8 cellular contexts compared by ENCODE assay signal in the genomic region with DNA sequence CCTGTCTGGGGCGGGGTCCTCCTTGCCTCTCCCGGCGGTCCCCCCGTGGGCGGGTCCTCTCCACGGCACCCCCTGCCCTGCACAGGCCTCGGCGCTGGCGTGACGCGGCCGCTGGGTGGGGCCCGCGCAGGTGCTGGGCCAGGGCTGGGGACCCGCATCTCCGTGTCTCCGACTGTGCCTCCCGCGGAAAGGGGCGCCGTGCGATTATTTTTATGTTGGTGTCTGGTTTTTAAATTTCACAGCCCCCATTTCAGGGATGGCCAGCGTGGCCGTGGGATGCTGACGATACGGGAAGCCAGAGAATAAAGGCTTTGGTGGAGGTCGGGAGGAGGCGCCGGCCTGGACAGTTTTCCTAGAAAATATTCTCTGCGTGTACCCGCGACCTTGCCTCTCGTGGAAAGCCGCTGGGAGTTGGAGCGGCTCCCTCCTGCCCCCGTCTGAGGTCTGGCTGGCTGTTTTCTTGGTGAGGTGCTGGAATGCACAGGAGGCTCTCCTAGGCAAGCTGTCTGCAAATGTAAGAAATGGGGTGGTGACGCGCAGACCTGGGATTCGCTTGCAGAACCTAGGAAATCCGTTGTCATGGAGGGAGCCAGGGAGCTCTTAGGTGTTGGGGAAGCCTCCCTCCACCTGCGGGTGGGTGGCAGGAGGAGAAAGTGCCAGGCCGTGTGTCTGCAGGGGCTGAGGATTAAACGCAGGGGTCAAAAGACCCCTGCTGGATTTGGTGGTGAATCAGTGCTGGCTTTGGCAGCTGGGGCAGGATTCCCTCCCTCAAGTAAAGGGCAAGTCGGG. TPM values are rescaled to one million over a fixed set of nuclear protein-coding genes. Genes with fewer than 3 reads are reported as not detected.
DNase-seq lines count a peak whose midpoint lies in the region; ATAC-seq and TF ChIP-seq lines count a peak whose summit lies in the region.

No MANE protein-coding gene starts in this region.

- ATAC-seq in memory B cell (ENCODE audit: low read depth) = no peak
- ATAC-seq in GM21526 (IDR thresholded peaks at IDR 0.05; ENCODE audit: low FRiP score, unreplicated experiment) = no peak
- no peak for ATAC-seq in HG03196 (IDR thresholded peaks at IDR 0.05; ENCODE audit: unreplicated experiment)

- intact Hi-C loops in dorsolateral prefrontal cortex (cut with DNase I) = no loop called here
- intact Hi-C loops in testis (cut with DNase I; ENCODE audit: low total_unique reads) = no loop called here

- H3K9me3 Mint-ChIP-seq in memory B cell = no peaks in the 10 kb centered on the region

- H3K4me3 ChIP-seq in dorsolateral prefrontal cortex (peak overlapping the region; percentile 42 to 78 (median 67)), testis (peak overlapping the region; percentile 48 to 50)

- H3K27ac Mint-ChIP-seq in memory B cell = no peak overlapping the region

- peak; percentile 11 for DNase-seq in activated CD4-positive, alpha-beta T cell treated with anti-CD3 and anti-CD28 coated beads for 48 hours
- DNase-seq in activated CD4-positive, alpha-beta T cell treated with anti-CD3 and anti-CD28 coated beads, Interleukin-2, amount 50 U/mL, for 48 hours = no peak
- DNase-seq in dorsolateral prefrontal cortex (peak in 8 of 10 donors; percentile 42 to 74 (median 62)), memory B cell (ENCODE audit: low spot score in 2 of 2) (no peak), testis (no peak)
- DNase-seq in activated CD8-positive, alpha-beta memory T cell treated with anti-CD3 and anti-CD28 coated beads, Interleukin-2, amount 50 U/mL, for 48 hours = no peak

- H3K4me3 Mint-ChIP-seq in memory B cell = peak overlapping the region; percentile 29

- TF ChIP-seq POLR2A in testis (IDR thresholded peaks at IDR 0.05) = no peak

- peaks cover 36% of the 10 kb centered on the region for H3K27me3 Mint-ChIP-seq in memory B cell

- no peaks in the 10 kb centered on the region for H3K9me3 ChIP-seq in testis

- peaks cover 4% of the 10 kb centered on the region for H3K4me1 Mint-ChIP-seq in memory B cell

- no peaks in the 10 kb centered on the region for H3K36me3 ChIP-seq in testis (ENCODE audit: low read depth, missing control alignments)

- H3K4me1 ChIP-seq in testis = peaks cover 8% of the 10 kb centered on the region

- peaks cover 1% of the 10 kb centered on the region for H3K36me3 Mint-ChIP-seq in memory B cell

- 7 to 13% methylated on average over 19 to 44 of the region's 44 CpGs for WGBS in testis, 2 donors

- peak overlapping the region in 57 of 59 donors; percentile 27 to 90 (median 77) for H3K27ac ChIP-seq in dorsolateral prefrontal cortex
- no peak overlapping the region for H3K27ac ChIP-seq in testis

- peaks cover 0 to 8% (median 0%) of the 10 kb centered on the region in 45 donors for H3K27me3 ChIP-seq in dorsolateral prefrontal cortex
- no peaks in the 10 kb centered on the region for H3K27me3 ChIP-seq in testis

- TF ChIP-seq CTCF in dorsolateral prefrontal cortex (IDR thresholded peaks at IDR 0.05 in 54 of 56, conservative IDR thresholded peaks at IDR 0.05 in 2 of 56; ENCODE audit: low read depth in 1 of 56, partially characterized antibody in 56 of 56) (peak in 33 of 56 donors; percentile 5 to 53 (median 24)), testis (IDR thresholded peaks at IDR 0.05) (no peak)

RNA-seq across cellular contexts. Expression of a gene that starts 28.7 kb away (rescaled TPM):
- total RNA-seq in dorsolateral prefrontal cortex = 10 to 100 TPM; 18.7 to 66.0 (median 31.7) TPM
- 1 to 10 TPM; 3.3 to 4.6 TPM for total RNA-seq in testis
- 1.3 TPM for polyA plus RNA-seq in testis (ENCODE audit: insufficient read depth, low read depth, low replicate concordance)

RNA-seq across cellular contexts. Expression of a gene that starts 55.4 kb away (rescaled TPM):
- total RNA-seq in dorsolateral prefrontal cortex = 100 to 1,000 TPM in 103 of 120 experiments, 10 to 100 TPM in 17; 73.1 to 211 (median 119) TPM
- 10 to 100 TPM; 61.5 to 93.4 TPM for total RNA-seq in testis
- polyA plus RNA-seq in testis (ENCODE audit: insufficient read depth, low read depth, low replicate concordance) = 36.7 TPM

Comparison
In these comparisons a context has a peak if more than half of its experiments do, and no peak if none do; other contexts are left out.
1. DNase-seq: peak in activated CD4-positive, alpha-beta T cell treated with anti-CD3 and anti-CD28 coated beads for 48 hours (single experiment) and dorsolateral prefrontal cortex (8 of 10); none in activated CD4-positive, alpha-beta T cell treated with anti-CD3 and anti-CD28 coated beads, Interleukin-2, amount 50 U/mL, for 48 hours (0 of 2), memory B cell (0 of 2), testis (single experiment) and activated CD8-positive, alpha-beta memory T cell treated with anti-CD3 and anti-CD28 coated beads, Interleukin-2, amount 50 U/mL, for 48 hours (single experiment).
2. H3K27ac ChIP-seq: peak in dorsolateral prefrontal cortex (57 of 59); none in testis (0 of 2).
3. CTCF ChIP-seq: peak in dorsolateral prefrontal cortex (33 of 56); none in testis (0 of 3).